8 cellular contexts compared by ENCODE assay signal in the genomic region with DNA sequence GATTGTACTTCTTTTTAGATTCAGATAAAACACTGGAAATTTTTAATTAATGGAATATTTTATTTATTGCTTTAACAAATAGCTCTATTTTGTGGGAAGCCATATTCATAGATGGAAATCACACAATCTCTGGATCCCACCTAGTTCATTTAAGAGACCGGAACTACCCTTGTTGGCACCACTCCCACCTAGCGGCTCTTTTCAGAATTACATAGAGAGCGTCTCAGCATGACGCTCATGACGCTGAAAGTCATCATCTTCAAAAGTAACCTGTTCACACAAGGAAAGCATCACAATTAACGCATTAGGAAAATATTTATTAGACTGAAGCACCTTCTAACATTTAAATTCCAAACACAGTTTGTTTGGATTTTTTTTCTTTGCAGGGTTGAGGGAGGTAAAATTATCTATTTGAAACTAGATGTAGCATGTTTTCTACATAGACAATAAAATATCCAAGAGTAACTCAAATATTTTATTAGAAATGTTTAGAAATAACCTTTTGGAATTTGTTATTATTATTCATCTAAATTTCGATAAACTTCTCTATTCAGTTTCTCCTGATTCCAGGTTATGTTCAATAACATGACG.
DNase-seq lines count a peak whose midpoint lies in the region; ATAC-seq and TF ChIP-seq lines count a peak whose summit lies in the region.

No MANE protein-coding gene starts in this region.

- H3K36me3 ChIP-seq in SU-DHL-6 (ENCODE audit: low read length) = no peaks in the 10 kb centered on the region
- H3K36me3 ChIP-seq in hepatocyte (replicated peaks; ENCODE audit: insufficient read depth, low read depth) = no peaks in the 10 kb centered on the region
- no peaks in the 10 kb centered on the region for H3K36me3 ChIP-seq in ovary

- H3K9me3 ChIP-seq in SU-DHL-6 (ENCODE audit: insufficient read depth, low read length) (no peaks in the 10 kb centered on the region), hepatocyte (ENCODE audit: low read depth) (no peaks in the 10 kb centered on the region), ovary (no peaks in the 10 kb centered on the region)

- H3K4me3 ChIP-seq in SU-DHL-6 (ENCODE audit: insufficient read depth, low read length, poor library complexity, severe bottlenecking) = no peak overlapping the region
- H3K4me3 ChIP-seq in hepatocyte = no peak overlapping the region
- no peak overlapping the region for H3K4me3 ChIP-seq in ovary

- TF ChIP-seq CTCF in SU-DHL-6 (IDR thresholded peaks at IDR 0.05; ENCODE audit: insufficient read depth, low read length, poor library complexity, severe bottlenecking) (peak; percentile 49), hepatocyte (IDR thresholded peaks at IDR 0.05; ENCODE audit: poor library complexity) (peak; percentile 60), ovary (IDR thresholded peaks at IDR 0.05) (no peak)

- no peak for TF ChIP-seq POLR2A in ovary (IDR thresholded peaks at IDR 0.05)

- no peak overlapping the region for H3K27ac ChIP-seq in SU-DHL-6 (ENCODE audit: low read depth, low read length)
- no peak overlapping the region for H3K27ac ChIP-seq in hepatocyte
- no peak overlapping the region for H3K27ac ChIP-seq in ovary

- H3K4me2 ChIP-seq in SU-DHL-6 (ENCODE audit: low read depth, low read length, poor library complexity, severe bottlenecking) = no peak overlapping the region
- H3K4me2 ChIP-seq in hepatocyte = no peak overlapping the region

- H3K79me2 ChIP-seq in SU-DHL-6 (ENCODE audit: insufficient read depth, low read length) = no peaks in the 10 kb centered on the region
- H3K79me2 ChIP-seq in hepatocyte = no peaks in the 10 kb centered on the region

- ATAC-seq in GM21423 (IDR thresholded peaks at IDR 0.05; ENCODE audit: unreplicated experiment) = peak; percentile 93

- WGBS in hepatocyte (ENCODE audit: low lambda C conversion rate, missing lambda C conversion rate) = 49% methylated on average over 8 of the region's 8 CpGs
- 72 to 74% (median 72%) methylated on average over 8 of the region's 8 CpGs for WGBS in ovary, 3 donors

- H2AFZ ChIP-seq in SU-DHL-6 (ENCODE audit: low read depth, low read length, severe bottlenecking) = no peak overlapping the region
- H2AFZ ChIP-seq in hepatocyte = no peak overlapping the region

- no peaks in the 10 kb centered on the region for H3K27me3 ChIP-seq in SU-DHL-6 (ENCODE audit: low read length)
- H3K27me3 ChIP-seq in hepatocyte = no peaks in the 10 kb centered on the region
- no peaks in the 10 kb centered on the region for H3K27me3 ChIP-seq in ovary

- no peaks in the 10 kb centered on the region for H3K4me1 ChIP-seq in hepatocyte (ENCODE audit: insufficient read depth)
- no peaks in the 10 kb centered on the region for H3K4me1 ChIP-seq in ovary (ENCODE audit: insufficient read depth)

- peak; percentile 34 to 74 for DNase-seq in NCI-H524 (lab: John Stamatoyannopoulos, UW)
- no peak for DNase-seq in NCI-H524 treated with DMSO at 0.1 percent for 48 hours (lab: John Stamatoyannopoulos, UW)
- peak; percentile 17 for DNase-seq in HK-2 (ENCODE audit: unreplicated experiment)
- peak; percentile 67 for DNase-seq in hepatocyte (ENCODE audit: low spot score)
- DNase-seq in ovary = no peak
- DNase-seq in NCI-H345 (lab: John Stamatoyannopoulos, UW) = no peak

- no peaks in the 10 kb centered on the region for H3F3A ChIP-seq in SU-DHL-6 (ENCODE audit: insufficient read depth)

- H3K9me2 ChIP-seq in SU-DHL-6 (replicated peaks; ENCODE audit: insufficient read depth, low read length) (no peaks in the 10 kb centered on the region), hepatocyte (replicated peaks; ENCODE audit: insufficient read depth) (no peaks in the 10 kb centered on the region)

- H4K20me1 ChIP-seq in SU-DHL-6 (ENCODE audit: low read depth, low read length) (no peaks in the 10 kb centered on the region), hepatocyte (ENCODE audit: insufficient read depth, poor library complexity, severe bottlenecking) (no peaks in the 10 kb centered on the region)

- no peak overlapping the region for H3K9ac ChIP-seq in SU-DHL-6 (ENCODE audit: low read length)

- intact Hi-C loops in ovary (cut with DNase I) = no loop called here

- no peak for TF ChIP-seq EP300 in ovary (IDR thresholded peaks at IDR 0.05)

Comparison
In these comparisons a context has a peak if more than half of its experiments do, and no peak if none do; other contexts are left out.
1. DNase-seq: peak in NCI-H524 (2 of 2), HK-2 (single experiment) and hepatocyte (single experiment); none in NCI-H524 treated with DMSO at 0.1 percent for 48 hours (single experiment), ovary (0 of 5) and NCI-H345 (single experiment).
2. CTCF ChIP-seq: peak in SU-DHL-6 (single experiment) and hepatocyte (single experiment); none in ovary (0 of 3).